8 cellular contexts compared by ENCODE assay signal in genomic region chr2:134282638-134283400, GRCh38. TPM values are rescaled to one million over a fixed set of nuclear protein-coding genes. Genes with fewer than 3 reads are reported as not detected.
A peak's percentile ranks its signal among the peaks of the same experiment; 100 is the strongest.
DNase-seq lines count a peak whose midpoint lies in the region; ATAC-seq and TF ChIP-seq lines count a peak whose summit lies in the region.

No MANE protein-coding gene starts in this region.

- no peak overlapping the region for H3K4me3 ChIP-seq in GM12865 (ENCODE audit: low read depth, low read length)

- no peak overlapping the region for H3K27ac Mint-ChIP-seq in mesothelial cell of epicardium

- no peak overlapping the region for H3K4me3 Mint-ChIP-seq in mesothelial cell of epicardium

- no peaks in the 10 kb centered on the region for H3K36me3 Mint-ChIP-seq in mesothelial cell of epicardium

- TF ChIP-seq CTCF in GM12865 (IDR thresholded peaks at IDR 0.05; ENCODE audit: insufficient read depth, low read depth, low read length, missing control alignments): no peak
- no peak for TF ChIP-seq CTCF in mesothelial cell of epicardium (IDR thresholded peaks at IDR 0.05; ENCODE audit: unreplicated experiment)

- no peaks in the 10 kb centered on the region for H3K9me3 Mint-ChIP-seq in mesothelial cell of epicardium

- ATAC-seq in GM21526 (IDR thresholded peaks at IDR 0.05; ENCODE audit: low FRiP score, unreplicated experiment): peak; percentile 88

- in situ Hi-C loops in KBM-7 (cut with MboI; ENCODE audit: low pct_unique_long_range_greater_than_20kb, low sequenced_read_pairs): no loop called here

- H3K4me1 Mint-ChIP-seq in mesothelial cell of epicardium: peaks cover 3% of the 10 kb centered on the region

- H3K27me3 Mint-ChIP-seq in mesothelial cell of epicardium (ENCODE audit: low read depth): no peaks in the 10 kb centered on the region

- peak; percentile 96 for DNase-seq in GM12865 (ENCODE audit: low read depth)
- peak; percentile 69 for DNase-seq in KBM-7
- DNase-seq in central memory CD4-positive, alpha-beta T cell: peak; percentile 27
- DNase-seq in mesothelial cell of epicardium (ENCODE audit: low spot score in 2 of 2, unreplicated experiment in 2 of 2): no peak
- no peak for DNase-seq in cerebellum (ENCODE audit: low spot score)
- no peak for DNase-seq in NCI-H524 treated with DMSO at 0.1 percent for 48 hours (lab: John Stamatoyannopoulos, UW)
- DNase-seq in GF-D8 (lab: John Stamatoyannopoulos, UW): no peak

RNA-seq across cellular contexts. Expression of gene MGAT5, which starts 28.9 kb away (rescaled TPM):
- total RNA-seq in mesothelial cell of epicardium: 38.2 to 42.9 TPM (median 41.1 TPM) in 3 replicates
- 62.4 TPM for total RNA-seq in cerebellum

Comparison
In these comparisons a context has a peak if more than half of its experiments do, and no peak if none do; other contexts are left out.
1. DNase-seq: peak in GM12865 (single experiment), KBM-7 (single experiment) and central memory CD4-positive, alpha-beta T cell (single experiment); none in mesothelial cell of epicardium (0 of 2), cerebellum (single experiment), NCI-H524 treated with DMSO at 0.1 percent for 48 hours (single experiment) and GF-D8 (single experiment).